Comparison of ENCODE assay signal across 8 cellular contexts in the genomic region with DNA sequence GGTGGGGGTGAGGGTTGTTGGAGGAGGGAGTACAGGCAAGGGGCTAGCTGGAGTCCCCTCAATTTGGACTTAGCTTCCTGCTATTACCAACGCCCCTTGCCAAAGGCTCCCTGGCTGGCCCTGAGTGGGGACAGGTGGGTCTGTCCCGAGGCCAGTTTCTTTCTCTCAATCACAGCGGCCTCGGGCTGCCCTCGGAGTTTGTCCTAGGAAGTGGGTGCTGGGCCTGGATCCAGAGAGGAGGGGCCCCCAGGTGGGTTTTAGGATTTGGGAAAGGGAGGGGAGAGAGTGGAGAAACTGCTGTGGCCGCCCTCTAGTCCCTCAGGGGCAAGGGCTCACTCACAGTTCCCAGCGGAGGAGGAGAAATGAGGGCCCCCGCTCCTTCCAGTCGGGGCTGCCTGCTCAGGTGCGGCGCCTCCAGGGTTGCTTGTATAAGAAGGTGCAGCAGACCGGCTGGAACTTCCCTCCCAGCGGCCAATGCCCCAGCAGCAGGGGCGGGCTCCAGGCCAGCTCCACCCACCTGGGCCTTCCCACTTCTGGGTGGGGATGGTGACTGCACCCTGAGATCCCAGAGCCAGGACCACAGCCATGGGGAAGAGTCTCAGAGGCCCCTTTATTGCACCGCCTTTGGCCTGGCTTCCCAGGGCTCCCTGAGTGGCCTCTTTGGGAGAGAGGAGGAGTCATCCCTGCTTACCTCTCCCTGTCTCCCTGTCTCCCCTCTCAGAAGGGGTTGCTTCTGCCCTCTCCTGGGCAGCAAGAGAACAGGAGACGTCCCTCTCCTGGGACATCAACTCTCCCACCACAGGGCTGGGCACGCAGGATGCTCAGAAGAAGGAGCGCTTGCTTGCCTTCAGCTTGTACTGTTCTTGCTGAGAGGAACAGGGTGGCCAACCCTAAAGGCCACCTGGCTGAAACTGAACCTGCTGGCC.
DNase-seq lines count a peak whose midpoint lies in the region; ATAC-seq and TF ChIP-seq lines count a peak whose summit lies in the region.

No MANE protein-coding gene starts in this region.

- peak overlapping the region; percentile 65 to 69 for H3K4me3 ChIP-seq in mucosa of rectum (ENCODE audit: low read length in 2 of 2)
- no peak overlapping the region for H3K4me3 ChIP-seq in CD8-positive, alpha-beta T cell (ENCODE audit: low read depth, low read length)

- DNase-seq in AG20443 (ENCODE audit: low spot score) (peak; percentile 39), NCI-H226 (peak; percentile 84), dermis blood vessel endothelial cell (peak; percentile 60)
- DNase-seq in CD8-positive, alpha-beta T cell, result no peak
- no peak for DNase-seq in activated T-cell treated with anti-CD3 and anti-CD28 coated beads, Interleukin-2, amount 50 U/mL, for 24 hours

- peak; percentile 53 for ATAC-seq in GM21529 (IDR thresholded peaks at IDR 0.05; ENCODE audit: unreplicated experiment)
- ATAC-seq in CD8-positive, alpha-beta T cell, result no peak
- no peak for ATAC-seq in GM19324 (IDR thresholded peaks at IDR 0.05; ENCODE audit: low FRiP score, unreplicated experiment)

- H3K4me1 ChIP-seq in mucosa of rectum (ENCODE audit: control insufficient read depth in 2 of 2, insufficient read depth in 2 of 2, low read length in 2 of 2), result peaks cover 24 to 25% of the 10 kb centered on the region in 2 donors
- peaks cover 17% of the 10 kb centered on the region for H3K4me1 ChIP-seq in CD8-positive, alpha-beta T cell (ENCODE audit: insufficient read depth, low read length)

- H3K9ac ChIP-seq in mucosa of rectum (ENCODE audit: low read depth in 1 of 2, low read length in 2 of 2), result peak overlapping the region; percentile 52 to 60

- CTCF ChIA-PET in CD8-positive, alpha-beta T cell (lab: Charles Lee), result no interaction called here

- no peak overlapping the region for H3K27ac Mint-ChIP-seq in CD8-positive, alpha-beta T cell
- H3K27ac Mint-ChIP-seq in activated T-cell treated with anti-CD3 and anti-CD28 coated beads, Interleukin-2, amount 50 U/mL, for 24 hours, result no peak overlapping the region

- intact Hi-C loops in CD8-positive, alpha-beta T cell (cut with DNase I, micrococcal nuclease), result no loop called here

- H3K27me3 ChIP-seq in mucosa of rectum (ENCODE audit: control insufficient read depth in 2 of 2, insufficient read depth in 2 of 2, low read length in 2 of 2), result peaks cover 5 to 9% of the 10 kb centered on the region in 2 donors
- no peaks in the 10 kb centered on the region for H3K27me3 ChIP-seq in CD8-positive, alpha-beta T cell (ENCODE audit: insufficient read depth, low read length)

- H3K27ac ChIP-seq in mucosa of rectum (ENCODE audit: low read depth in 2 of 2, low read length in 2 of 2), result peak overlapping the region; percentile 72 to 77
- H3K27ac ChIP-seq in CD8-positive, alpha-beta T cell (ENCODE audit: low read depth, low read length), result no peak overlapping the region

- H3K36me3 Mint-ChIP-seq in CD8-positive, alpha-beta T cell, result peaks cover 4% of the 10 kb centered on the region
- no peaks in the 10 kb centered on the region for H3K36me3 Mint-ChIP-seq in activated T-cell treated with anti-CD3 and anti-CD28 coated beads, Interleukin-2, amount 50 U/mL, for 24 hours (ENCODE audit: low read depth)

- POLR2A ChIA-PET in CD8-positive, alpha-beta T cell (lab: Charles Lee), result no interaction called here

- TF ChIP-seq CTCF in CD8-positive, alpha-beta T cell (IDR thresholded peaks at IDR 0.05), result no peak

- H3K4me1 Mint-ChIP-seq in CD8-positive, alpha-beta T cell (ENCODE audit: low read depth), result peaks cover 15% of the 10 kb centered on the region
- peaks cover 19% of the 10 kb centered on the region for H3K4me1 Mint-ChIP-seq in activated T-cell treated with anti-CD3 and anti-CD28 coated beads, Interleukin-2, amount 50 U/mL, for 24 hours (ENCODE audit: low read depth)

- H3K36me3 ChIP-seq in mucosa of rectum (ENCODE audit: control insufficient read depth in 2 of 2, insufficient read depth in 2 of 2, low read length in 2 of 2), result peaks cover 0 to 5% of the 10 kb centered on the region in 2 donors
- no peaks in the 10 kb centered on the region for H3K36me3 ChIP-seq in CD8-positive, alpha-beta T cell (ENCODE audit: insufficient read depth, low read length)

- H3K9me3 Mint-ChIP-seq in CD8-positive, alpha-beta T cell, result no peaks in the 10 kb centered on the region
- H3K9me3 Mint-ChIP-seq in activated T-cell treated with anti-CD3 and anti-CD28 coated beads, Interleukin-2, amount 50 U/mL, for 24 hours, result no peaks in the 10 kb centered on the region

- H3K9me3 ChIP-seq in mucosa of rectum (ENCODE audit: control insufficient read depth in 2 of 2, low read length in 2 of 2), result no peaks in the 10 kb centered on the region
- no peaks in the 10 kb centered on the region for H3K9me3 ChIP-seq in CD8-positive, alpha-beta T cell (ENCODE audit: low read length)

- no peak overlapping the region for H3K4me3 Mint-ChIP-seq in CD8-positive, alpha-beta T cell
- no peak overlapping the region for H3K4me3 Mint-ChIP-seq in activated T-cell treated with anti-CD3 and anti-CD28 coated beads, Interleukin-2, amount 50 U/mL, for 24 hours

- peaks cover 2% of the 10 kb centered on the region for H3K27me3 Mint-ChIP-seq in CD8-positive, alpha-beta T cell (ENCODE audit: low read depth)
- peaks cover 19% of the 10 kb centered on the region for H3K27me3 Mint-ChIP-seq in activated T-cell treated with anti-CD3 and anti-CD28 coated beads, Interleukin-2, amount 50 U/mL, for 24 hours

Comparison
In these comparisons a context has a peak if more than half of its experiments do, and no peak if none do; other contexts are left out.
1. DNase-seq: peak in AG20443 (single experiment), NCI-H226 (single experiment) and dermis blood vessel endothelial cell (single experiment); none in CD8-positive, alpha-beta T cell (0 of 7) and activated T-cell treated with anti-CD3 and anti-CD28 coated beads, Interleukin-2, amount 50 U/mL, for 24 hours (single experiment).